ENCODE assay signal across 1 cellular context in the genomic region with DNA sequence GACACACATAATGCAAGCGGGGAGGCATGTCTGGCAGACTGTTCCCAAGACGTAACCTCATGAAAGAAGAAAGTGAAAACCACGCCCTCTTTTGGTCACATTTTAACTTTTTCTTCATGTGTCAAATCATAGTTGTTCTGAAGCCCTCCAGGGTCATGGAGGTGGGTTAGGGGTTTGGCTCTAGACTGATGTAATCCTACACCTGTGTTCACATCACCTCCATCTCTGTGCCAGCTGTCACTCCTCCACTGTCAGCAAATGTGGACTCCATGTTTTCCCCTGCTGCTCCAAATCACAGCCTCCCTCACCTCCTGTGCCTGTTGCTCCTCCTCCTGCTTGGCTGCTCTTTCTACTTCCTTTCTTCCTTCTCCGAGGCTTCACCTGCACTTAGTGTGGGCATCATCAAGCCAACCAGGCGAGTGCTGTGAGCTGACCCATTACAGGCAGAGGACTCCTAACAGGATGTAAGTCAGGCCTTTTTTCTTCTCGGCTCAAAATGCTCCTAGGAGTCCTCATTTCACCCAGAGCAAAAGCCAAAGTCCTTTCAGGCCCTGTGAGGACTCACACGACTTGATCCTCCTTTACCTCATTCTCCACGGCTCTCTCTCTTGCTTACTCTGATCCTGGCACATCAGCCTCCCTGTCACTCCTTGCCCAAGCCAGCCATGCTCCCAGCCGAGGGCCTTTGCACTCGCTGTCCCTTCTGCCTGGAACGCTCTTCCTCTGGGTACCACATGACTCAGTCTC.
TF ChIP-seq lines count a peak whose summit lies in the region.

No MANE protein-coding gene starts in this region.

TF ChIP-seq in HCT116, 20 proteins besides CTCF, POLR2A, EP300 and RAD21 (continued from another document):
- TF ChIP-seq, protein P1, sequence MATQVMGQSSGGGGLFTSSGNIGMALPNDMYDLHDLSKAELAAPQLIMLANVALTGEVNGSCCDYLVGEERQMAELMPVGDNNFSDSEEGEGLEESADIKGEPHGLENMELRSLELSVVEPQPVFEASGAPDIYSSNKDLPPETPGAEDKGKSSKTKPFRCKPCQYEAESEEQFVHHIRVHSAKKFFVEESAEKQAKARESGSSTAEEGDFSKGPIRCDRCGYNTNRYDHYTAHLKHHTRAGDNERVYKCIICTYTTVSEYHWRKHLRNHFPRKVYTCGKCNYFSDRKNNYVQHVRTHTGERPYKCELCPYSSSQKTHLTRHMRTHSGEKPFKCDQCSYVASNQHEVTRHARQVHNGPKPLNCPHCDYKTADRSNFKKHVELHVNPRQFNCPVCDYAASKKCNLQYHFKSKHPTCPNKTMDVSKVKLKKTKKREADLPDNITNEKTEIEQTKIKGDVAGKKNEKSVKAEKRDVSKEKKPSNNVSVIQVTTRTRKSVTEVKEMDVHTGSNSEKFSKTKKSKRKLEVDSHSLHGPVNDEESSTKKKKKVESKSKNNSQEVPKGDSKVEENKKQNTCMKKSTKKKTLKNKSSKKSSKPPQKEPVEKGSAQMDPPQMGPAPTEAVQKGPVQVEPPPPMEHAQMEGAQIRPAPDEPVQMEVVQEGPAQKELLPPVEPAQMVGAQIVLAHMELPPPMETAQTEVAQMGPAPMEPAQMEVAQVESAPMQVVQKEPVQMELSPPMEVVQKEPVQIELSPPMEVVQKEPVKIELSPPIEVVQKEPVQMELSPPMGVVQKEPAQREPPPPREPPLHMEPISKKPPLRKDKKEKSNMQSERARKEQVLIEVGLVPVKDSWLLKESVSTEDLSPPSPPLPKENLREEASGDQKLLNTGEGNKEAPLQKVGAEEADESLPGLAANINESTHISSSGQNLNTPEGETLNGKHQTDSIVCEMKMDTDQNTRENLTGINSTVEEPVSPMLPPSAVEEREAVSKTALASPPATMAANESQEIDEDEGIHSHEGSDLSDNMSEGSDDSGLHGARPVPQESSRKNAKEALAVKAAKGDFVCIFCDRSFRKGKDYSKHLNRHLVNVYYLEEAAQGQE (IDR thresholded peaks at IDR 0.05; ENCODE audit: low read depth), result no peak
- TF ChIP-seq YY1 (IDR thresholded peaks at IDR 0.05; ENCODE audit: extremely low read depth, insufficient replicate concordance, low read depth, low read length), result no peak
- TF ChIP-seq POLR2AphosphoS5 (IDR thresholded peaks at IDR 0.05; ENCODE audit: low read depth, low read length), result no peak
- no peak for TF ChIP-seq SRF (IDR thresholded peaks at IDR 0.05; ENCODE audit: low read depth)
- no peak for TF ChIP-seq SP1 (IDR thresholded peaks at IDR 0.05; ENCODE audit: low read depth)
- TF ChIP-seq SIN3A (IDR thresholded peaks at IDR 0.05; ENCODE audit: low read depth), result no peak
